Comparison of ENCODE assay signal across 20 cellular contexts in genomic region chr12:96302706-96303310, GRCh38.
DNase-seq lines count a peak whose midpoint lies in the region; ATAC-seq and TF ChIP-seq lines count a peak whose summit lies in the region.
"Had no signal": no experiment of that assay in that cellular context is flagged by ENCODE, and none has a peak within 500 bp of the region (broad histone marks: within the 10 kb centered on the region; RNA-seq: fewer than 3 reads in every experiment).

No MANE protein-coding gene starts in this region.

- no peak overlapping the region for H3K4me3 ChIP-seq in upper lobe of right lung
- H3K4me3 ChIP-seq: BLaER1, SJSA1, uterus had no signal

- H3K27ac Mint-ChIP-seq in mesothelial cell of epicardium, result peak overlapping the region; percentile 64
- H3K27ac Mint-ChIP-seq: activated T-cell treated with anti-CD3 and anti-CD28 coated beads, Interleukin-2, amount 50 U/mL, for 24 hours; memory B cell; T-helper 17 cell had no signal

- ATAC-seq in GM21381 (IDR thresholded peaks at IDR 0.05; ENCODE audit: unreplicated experiment), result no peak
- ATAC-seq in HG02623 (IDR thresholded peaks at IDR 0.05; ENCODE audit: unreplicated experiment), result no peak
- no peak for ATAC-seq in left lobe of liver
- no peak for ATAC-seq in upper lobe of right lung
- ATAC-seq: T-helper 17 cell had no signal

- peaks cover 19% of the 10 kb centered on the region for H3K36me3 ChIP-seq in upper lobe of right lung
- H3K36me3 ChIP-seq: SJSA1, uterus had no signal

- no peaks in the 10 kb centered on the region for H3K4me1 ChIP-seq in upper lobe of right lung
- H3K4me1 ChIP-seq: BLaER1, SJSA1, uterus had no signal

- DNase-seq in COR-L47 (lab: John Stamatoyannopoulos, UW) (peak; percentile 1), NCI-H1417 treated with DMSO at 0.1 percent for 48 hours (lab: John Stamatoyannopoulos, UW) (peak; percentile 6), mesothelial cell of epicardium (ENCODE audit: low spot score in 2 of 2, unreplicated experiment in 2 of 2) (no peak), left lobe of liver (ENCODE audit: low spot score) (no peak), upper lobe of right lung (no peak)
- DNase-seq: activated naive CD4-positive, alpha-beta T cell treated with Interleukin-2 at 50 U/mL for 16 hours; activated T-cell treated with anti-CD3 and anti-CD28 coated beads, Interleukin-2, amount 50 U/mL, for 24 hours; DMS79; NCI-H1105; NCI-H2171; NCI-H510A treated with DMSO at 0.1 percent for 48 hours; occipital lobe; T-helper 17 cell; uterus had no signal

- H3K27me3 ChIP-seq in upper lobe of right lung, result no peaks in the 10 kb centered on the region
- H3K27me3 ChIP-seq: BLaER1, SJSA1, uterus had no signal

- TF ChIP-seq CTCF in mesothelial cell of epicardium (IDR thresholded peaks at IDR 0.05; ENCODE audit: unreplicated experiment), result no peak
- TF ChIP-seq CTCF in upper lobe of right lung (IDR thresholded peaks at IDR 0.05), result no peak

- H3K9me3 ChIP-seq in upper lobe of right lung, result no peaks in the 10 kb centered on the region
- H3K9me3 ChIP-seq: BLaER1, SJSA1, uterus had no signal

- H3K9me3 Mint-ChIP-seq in mesothelial cell of epicardium, result no peaks in the 10 kb centered on the region
- H3K9me3 Mint-ChIP-seq: activated T-cell treated with anti-CD3 and anti-CD28 coated beads, Interleukin-2, amount 50 U/mL, for 24 hours; memory B cell had no signal

- H3K27ac ChIP-seq in angular gyrus (ENCODE audit: low read depth, low read length), result peak overlapping the region; percentile 91
- H3K27ac ChIP-seq in upper lobe of right lung, result no peak overlapping the region
- H3K27ac ChIP-seq: BLaER1, SJSA1 had no signal

- intact Hi-C loops in upper lobe of right lung (cut with DNase I), result no loop called here

- no peak overlapping the region for H3K4me3 Mint-ChIP-seq in mesothelial cell of epicardium
- H3K4me3 Mint-ChIP-seq: activated T-cell treated with anti-CD3 and anti-CD28 coated beads, Interleukin-2, amount 50 U/mL, for 24 hours; memory B cell; T-helper 17 cell had no signal

- peaks cover 4% of the 10 kb centered on the region for H3K4me1 Mint-ChIP-seq in mesothelial cell of epicardium

- H3K36me3 Mint-ChIP-seq in mesothelial cell of epicardium, result peaks cover 16% of the 10 kb centered on the region

- H3K27me3 Mint-ChIP-seq in mesothelial cell of epicardium (ENCODE audit: low read depth), result no peaks in the 10 kb centered on the region
- H3K27me3 Mint-ChIP-seq: activated T-cell treated with anti-CD3 and anti-CD28 coated beads, Interleukin-2, amount 50 U/mL, for 24 hours; memory B cell; T-helper 17 cell had no signal

Comparison
In these comparisons a context has a peak if more than half of its experiments do, and no peak if none do; other contexts are left out.
1. DNase-seq: peak in COR-L47 (single experiment) and NCI-H1417 treated with DMSO at 0.1 percent for 48 hours (single experiment); none in mesothelial cell of epicardium (0 of 2), left lobe of liver (single experiment) and upper lobe of right lung (single experiment).